In the genomic region with DNA sequence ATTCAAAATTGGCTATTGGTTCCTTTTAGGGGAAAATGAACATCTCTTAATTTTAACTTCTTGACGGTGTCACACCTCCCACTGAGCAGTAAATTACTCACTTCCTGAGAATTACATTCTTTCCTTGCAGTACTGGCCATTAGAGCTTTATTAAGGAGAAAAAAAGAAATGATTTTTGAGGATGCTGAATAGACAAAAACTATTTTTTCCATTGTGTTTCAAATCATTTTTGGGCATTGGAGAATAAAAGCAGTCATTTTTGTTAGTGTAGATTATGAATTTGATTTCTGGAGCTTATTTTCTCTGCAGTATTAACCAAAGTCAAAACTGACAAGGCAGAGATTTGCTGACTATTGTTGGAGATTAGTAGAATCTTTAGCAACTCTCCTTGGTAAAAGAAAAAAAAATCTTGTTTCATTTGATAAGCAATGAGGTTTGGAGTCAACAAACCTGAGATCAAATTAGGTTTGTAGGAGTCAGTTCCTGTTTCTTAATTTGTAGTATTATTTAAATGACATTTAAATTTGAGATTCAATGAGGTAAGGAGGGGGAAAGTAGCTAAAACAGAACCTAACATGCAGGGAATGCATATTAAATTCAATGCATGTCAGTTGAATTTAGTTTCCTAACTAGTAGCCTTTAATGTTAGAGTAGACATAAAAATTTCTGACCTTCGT, we compare ENCODE assay signal across 1 cellular context.
TF ChIP-seq lines count a peak whose summit lies in the region.

No MANE protein-coding gene starts in this region.

TF ChIP-seq in IMR-90, 13 proteins besides CTCF, POLR2A, EP300 and RAD21 (continued from another document):
- TF ChIP-seq RFX5 (IDR thresholded peaks at IDR 0.05; ENCODE audit: low read depth, low read length) = no peak
TF ChIP-seq in IMR-90: peak in this region for 1.
